ENCODE assay signal across 10 cellular contexts in the genomic region with DNA sequence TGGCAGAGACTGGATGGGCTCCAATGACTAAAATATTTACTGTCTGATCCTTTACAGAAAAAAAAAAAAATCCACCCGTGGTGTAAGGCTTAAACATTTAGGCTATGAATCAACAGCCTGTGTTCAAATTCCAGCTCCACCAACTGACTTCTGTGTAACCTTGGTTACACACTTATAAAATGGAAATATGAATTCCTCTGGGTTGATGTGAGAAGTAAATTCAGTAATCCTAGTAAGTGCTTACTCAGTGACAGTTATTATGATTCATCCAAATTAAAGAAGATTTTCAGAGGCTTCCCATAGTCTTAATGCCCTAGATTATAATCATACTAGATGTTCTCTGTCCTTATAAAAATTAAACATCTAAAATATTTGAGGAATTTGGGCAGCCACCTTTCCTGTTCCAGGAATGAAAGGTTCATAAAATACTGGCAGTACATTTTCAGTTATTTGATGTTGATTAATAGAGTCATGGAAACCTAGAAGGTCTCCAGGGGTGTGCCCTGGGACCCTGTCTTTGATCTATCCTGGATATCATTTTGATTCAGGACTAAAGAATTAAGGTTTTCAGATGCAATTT.
A peak's percentile ranks its signal among the peaks of the same experiment; 100 is the strongest.
DNase-seq lines count a peak whose midpoint lies in the region; ATAC-seq and TF ChIP-seq lines count a peak whose summit lies in the region.
"Had no signal": no experiment of that assay in that cellular context is flagged by ENCODE, and none has a peak within 500 bp of the region (broad histone marks: within the 10 kb centered on the region; RNA-seq: fewer than 3 reads in every experiment).

No MANE protein-coding gene starts in this region.

- H3K27me3 ChIP-seq in RWPE2 (ENCODE audit: insufficient read depth, poor library complexity, severe bottlenecking): no peaks in the 10 kb centered on the region

- DNase-seq in EH (ENCODE audit: low read depth) (peak; percentile 99), RWPE2 (ENCODE audit: low spot score) (peak; percentile 75), fibroblast of mammary gland (ENCODE audit: low read depth) (peak; percentile 97), retinal pigment epithelial cell (ENCODE audit: low read depth) (peak; percentile 94), C1 segment of cervical spinal cord (lab: John Stamatoyannopoulos, UW) (no peak), COR-L47 (lab: John Stamatoyannopoulos, UW) (no peak)
- DNase-seq: activated CD4-positive, alpha-beta T cell treated with anti-CD3 and anti-CD28 coated beads, Interleukin-2, amount 50 U/mL, for 1 hour; hypothalamus had no signal

- no peaks in the 10 kb centered on the region for H3K36me3 ChIP-seq in RWPE2 (ENCODE audit: low read depth)

- peaks cover 25% of the 10 kb centered on the region for H3K4me1 ChIP-seq in RWPE2 (ENCODE audit: insufficient read depth, poor library complexity, severe bottlenecking)

- TF ChIP-seq CTCF in RWPE2 (IDR thresholded peaks at IDR 0.05; ENCODE audit: poor library complexity, severe bottlenecking) (no peak), fibroblast of mammary gland (conservative IDR thresholded peaks at IDR 0.05; ENCODE audit: control insufficient read depth, insufficient read depth, low read depth, low read length) (no peak), retinal pigment epithelial cell (conservative IDR thresholded peaks at IDR 0.05; ENCODE audit: low read depth, low read length) (no peak)

- peak; percentile 92 for ATAC-seq in RWPE2 (ENCODE audit: low read depth)
- ATAC-seq in GM19452 (IDR thresholded peaks at IDR 0.05; ENCODE audit: unreplicated experiment): no peak
- no peak for ATAC-seq in HG02610 (IDR thresholded peaks at IDR 0.05; ENCODE audit: unreplicated experiment)

- H3K9me3 ChIP-seq in RWPE2 (ENCODE audit: severe bottlenecking): no peaks in the 10 kb centered on the region

- H3K27ac ChIP-seq in RWPE2 (ENCODE audit: poor library complexity, severe bottlenecking): peak overlapping the region; percentile 99

- H3K4me3 ChIP-seq in RWPE2 (ENCODE audit: severe bottlenecking) (no peak overlapping the region), fibroblast of mammary gland (ENCODE audit: control insufficient read depth, low read depth, low read length) (peak overlapping the region; percentile 3), retinal pigment epithelial cell (ENCODE audit: low read length) (no peak overlapping the region)

Comparison
In these comparisons a context has a peak if more than half of its experiments do, and no peak if none do; other contexts are left out.
1. DNase-seq: peak in EH (single experiment), RWPE2 (single experiment), fibroblast of mammary gland (single experiment) and retinal pigment epithelial cell (single experiment); none in C1 segment of cervical spinal cord (0 of 14) and COR-L47 (single experiment).